In the genomic region with DNA sequence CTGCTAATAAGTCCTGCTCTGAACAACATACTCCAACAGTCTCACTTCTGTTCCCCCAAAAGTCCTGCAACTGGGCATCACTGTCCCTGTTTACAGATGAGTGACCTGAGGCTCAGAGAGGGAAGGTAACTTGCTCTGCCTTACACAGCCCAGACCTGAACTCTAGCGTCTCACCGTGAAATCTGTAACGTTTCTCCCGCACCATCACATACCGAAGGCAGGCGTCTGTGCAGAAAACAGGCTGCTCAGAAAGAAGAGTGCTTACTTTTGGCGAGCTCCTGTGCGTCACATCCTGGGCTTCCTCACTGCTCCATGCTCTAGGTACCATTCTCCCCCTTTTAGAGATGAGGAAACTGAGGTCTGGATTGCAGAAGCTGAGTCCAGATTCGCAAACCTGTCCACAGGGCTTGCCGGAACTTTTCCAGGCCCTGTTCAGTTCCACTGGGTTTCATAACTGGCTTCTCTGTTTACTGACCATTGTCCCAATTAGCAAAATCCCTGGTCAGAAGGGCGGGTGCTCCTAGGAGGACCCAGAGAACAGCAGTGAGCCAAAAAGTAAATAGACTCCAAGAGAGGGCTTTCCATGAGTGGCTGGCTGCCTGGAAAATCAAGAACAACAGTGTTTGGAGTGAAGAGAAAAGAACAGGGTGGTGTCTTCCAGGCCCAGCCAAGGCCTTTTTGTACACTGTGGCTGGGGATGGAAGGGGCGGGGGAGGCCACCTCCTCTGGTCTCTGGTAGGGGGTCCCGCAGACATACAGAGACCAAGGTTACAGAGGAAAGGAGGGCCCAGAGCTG, we compare ENCODE assay signal across 12 cellular contexts. TPM values are rescaled to one million over a fixed set of nuclear protein-coding genes. Genes with fewer than 3 reads are reported as not detected.
DNase-seq lines count a peak whose midpoint lies in the region; ATAC-seq and TF ChIP-seq lines count a peak whose summit lies in the region.
"Had no signal": no experiment of that assay in that cellular context is flagged by ENCODE, and none has a peak within 500 bp of the region (broad histone marks: within the 10 kb centered on the region; RNA-seq: fewer than 3 reads in every experiment).

No MANE protein-coding gene starts in this region.

- no peaks in the 10 kb centered on the region for H3K9me3 Mint-ChIP-seq in endodermal cell
- H3K9me3 Mint-ChIP-seq: activated T-helper 17 cell treated with anti-CD3 and anti-CD28 coated beads, Interleukin-2, amount 50 U/mL, for 72 hours had no signal

- H3K9ac ChIP-seq in endodermal cell (ENCODE audit: extremely low read depth, low read length, poor library complexity, severe bottlenecking): no peak overlapping the region

- peaks cover 2% of the 10 kb centered on the region for H3K27me3 Mint-ChIP-seq in endodermal cell (ENCODE audit: insufficient read depth)

- WGBS in endodermal cell (ENCODE audit: insufficient coverage in 1 of 2, insufficient read length in 1 of 2), 2 experiments: 94 to 98% methylated on average over 8 to 13 of the region's 13 CpGs
- WGBS in right lobe of liver (ENCODE audit: insufficient coverage, low coverage, low lambda C conversion rate, missing lambda C conversion rate): 82% methylated on average over 8 of the region's 13 CpGs

- no peak for TF ChIP-seq CTCF in endodermal cell (conservative IDR thresholded peaks at IDR 0.05)
- TF ChIP-seq CTCF in right lobe of liver (IDR thresholded peaks at IDR 0.05): no peak
- TF ChIP-seq CTCF in gastrocnemius medialis (IDR thresholded peaks at IDR 0.05 in 4 of 5, conservative IDR thresholded peaks at IDR 0.05 in 1 of 5): no peak

- H3K36me3 ChIP-seq in endodermal cell (ENCODE audit: control insufficient read depth, insufficient read depth, low read length): no peaks in the 10 kb centered on the region
- no peaks in the 10 kb centered on the region for H3K36me3 ChIP-seq in right lobe of liver
- H3K36me3 ChIP-seq in gastrocnemius medialis: no peaks in the 10 kb centered on the region

- H3K27ac Mint-ChIP-seq in endodermal cell: peak overlapping the region; percentile 39
- H3K27ac Mint-ChIP-seq: activated T-helper 17 cell treated with anti-CD3 and anti-CD28 coated beads, Interleukin-2, amount 50 U/mL, for 72 hours had no signal

- H3K9me3 ChIP-seq in endodermal cell (ENCODE audit: control insufficient read depth, low read length) (no peaks in the 10 kb centered on the region), right lobe of liver (no peaks in the 10 kb centered on the region), gastrocnemius medialis (no peaks in the 10 kb centered on the region)

- peaks cover 6% of the 10 kb centered on the region for H3K4me1 ChIP-seq in endodermal cell (ENCODE audit: control insufficient read depth, insufficient read depth, low read length)
- peaks cover 0 to 19% (median under 1%) of the 10 kb centered on the region in 4 donors for H3K4me1 ChIP-seq in right lobe of liver
- peaks cover 54 to 68% of the 10 kb centered on the region in 2 donors for H3K4me1 ChIP-seq in gastrocnemius medialis

- ATAC-seq in right lobe of liver: peak in 3 of 4 donors; percentile 13 to 69 (median 27)
- ATAC-seq in gastrocnemius medialis: peak; percentile 75 to 86
- no peak for ATAC-seq in GM18858 (IDR thresholded peaks at IDR 0.05; ENCODE audit: unreplicated experiment)
- ATAC-seq: activated T-helper 17 cell treated with anti-CD3 and anti-CD28 coated beads, Interleukin-2, amount 50 U/mL, for 72 hours had no signal

- H3K27ac ChIP-seq in endodermal cell (ENCODE audit: low read depth, low read length): no peak overlapping the region
- peak overlapping the region in 2 of 3 donors; percentile 10 to 24 for H3K27ac ChIP-seq in right lobe of liver
- peak overlapping the region; percentile 89 to 95 (median 91) for H3K27ac ChIP-seq in gastrocnemius medialis

- H3K4me3 ChIP-seq in endodermal cell (ENCODE audit: low read length) (no peak overlapping the region), right lobe of liver (no peak overlapping the region), gastrocnemius medialis (peak overlapping the region in 3 of 4 donors; percentile 7 to 30 (median 29))

- intact Hi-C loops in right lobe of liver (cut with DNase I): no loop called here
- intact Hi-C loops in gastrocnemius medialis (cut with DNase I; ENCODE audit: low total_unique reads): loop anchor here (5.0 kb wide), 1 partner anchor 83 kb away; no protein-coding TSS in a partner anchor

- in situ Hi-C loops in gastrocnemius medialis (cut with MboI; ENCODE audit: low sequenced_read_pairs in 4 of 4): no loop called here

- H3K27me3 ChIP-seq in endodermal cell (ENCODE audit: control insufficient read depth, insufficient read depth, low read length, poor library complexity, severe bottlenecking): no peaks in the 10 kb centered on the region
- no peaks in the 10 kb centered on the region for H3K27me3 ChIP-seq in right lobe of liver
- H3K27me3 ChIP-seq in gastrocnemius medialis: no peaks in the 10 kb centered on the region

- no peaks in the 10 kb centered on the region for H3K36me3 Mint-ChIP-seq in endodermal cell (ENCODE audit: low read depth)

- DNase-seq in C1 segment of cervical spinal cord (lab: John Stamatoyannopoulos, UW): peak in 9 of 14 donors; percentile 12 to 77 (median 61)
- DNase-seq in endodermal cell: no peak
- no peak for DNase-seq in right lobe of liver
- DNase-seq in gastrocnemius medialis: peak; percentile 85 to 86
- DNase-seq in T-helper 9 cell: no peak
- DNase-seq in erythroblast (lab: John Stamatoyannopoulos, UW): no peak
- DNase-seq in foreskin melanocyte: no peak
- DNase-seq: activated CD4-positive, CD25-positive, alpha-beta regulatory T cell treated with anti-CD3 and anti-CD28 coated beads, Interleukin-2, amount 50 U/mL, for 72 hours; DMS79; NCI-H526 treated with DMSO at 0.1 percent for 48 hours had no signal

- no peak for TF ChIP-seq POLR2A in right lobe of liver (IDR thresholded peaks at IDR 0.05)
- peak in 1 of 2 donors; percentile 28 for TF ChIP-seq POLR2A in gastrocnemius medialis (IDR thresholded peaks at IDR 0.05)
- no peak for TF ChIP-seq POLR2A in erythroblast (IDR thresholded peaks at IDR 0.05; ENCODE audit: low read length)

- peaks cover 19% of the 10 kb centered on the region for H3K4me1 Mint-ChIP-seq in endodermal cell

- H3K4me3 Mint-ChIP-seq in endodermal cell: no peak overlapping the region
- H3K4me3 Mint-ChIP-seq: activated T-helper 17 cell treated with anti-CD3 and anti-CD28 coated beads, Interleukin-2, amount 50 U/mL, for 72 hours had no signal

RNA-seq across cellular contexts. Expression of gene GSN, which starts 27.1 kb away (rescaled TPM):
- 10 to 100 TPM; 57.0 to 77.2 TPM for total RNA-seq in endodermal cell
- 64.8 TPM for polyA plus RNA-seq in endodermal cell (2013, experiment 1 of 2)
- 76.0 TPM for polyA plus RNA-seq in endodermal cell (2013, experiment 2 of 2)
- total RNA-seq in right lobe of liver: 10 to 100 TPM; 23.1 to 96.9 (median 38.8) TPM
- total RNA-seq in gastrocnemius medialis: 100 to 1,000 TPM; 487 to 785 (median 662) TPM

Comparison
In these comparisons a context has a peak if more than half of its experiments do, and no peak if none do; other contexts are left out.
1. DNase-seq: peak in C1 segment of cervical spinal cord (9 of 14) and gastrocnemius medialis (2 of 2); none in endodermal cell (single experiment), right lobe of liver (0 of 3), T-helper 9 cell (single experiment), erythroblast (0 of 2) and foreskin melanocyte (single experiment).
2. H3K4me3 ChIP-seq: peak in gastrocnemius medialis (3 of 4); none in endodermal cell (single experiment) and right lobe of liver (0 of 3).
3. RNA of gene GSN, which starts 27.1 kb away (total RNA-seq): 487 to 785 TPM in gastrocnemius medialis; 57.0 to 77.2 TPM in endodermal cell and 23.1 to 96.9 TPM in right lobe of liver; every median in the first group is over 4 times any median in the second.